2 cellular contexts compared by ENCODE assay signal in the genomic region with DNA sequence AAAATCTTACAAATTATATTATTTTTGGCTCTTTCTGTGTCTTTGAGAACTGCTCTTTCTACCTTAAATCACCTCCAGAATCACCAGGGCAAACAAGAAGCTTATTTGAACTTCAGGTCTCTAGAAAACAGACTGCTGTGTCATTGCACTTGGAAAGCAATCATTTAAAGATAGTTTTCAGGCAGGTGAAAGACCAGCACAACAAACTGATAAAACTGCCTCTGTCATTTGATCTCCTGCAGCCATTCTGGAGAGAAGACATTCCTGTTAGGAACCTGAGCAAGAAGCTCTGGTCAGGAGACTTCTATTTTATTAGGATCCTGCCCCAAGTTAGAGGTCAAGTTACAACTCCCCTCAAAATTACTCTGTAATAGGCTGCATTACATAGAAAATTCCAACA.
TF ChIP-seq lines count a peak whose summit lies in the region.

No MANE protein-coding gene starts in this region.

TF ChIP-seq in SK-N-SH treated with all-trans-retinoic acid at 6 μM for 48 hours, 23 proteins besides CTCF, POLR2A, EP300 and RAD21:
- no peak for TF ChIP-seq ISL1 (CRISPR knock-in tag; IDR thresholded peaks at IDR 0.05)
- TF ChIP-seq OSR1 (CRISPR knock-in tag; IDR thresholded peaks at IDR 0.05), result no peak
- no peak for TF ChIP-seq GLIS3 (CRISPR knock-in tag; IDR thresholded peaks at IDR 0.05)
- TF ChIP-seq ZNF8 (CRISPR knock-in tag; IDR thresholded peaks at IDR 0.05), result no peak
- no peak for TF ChIP-seq CSDC2 (CRISPR knock-in tag; IDR thresholded peaks at IDR 0.05)
- no peak for TF ChIP-seq BACH2 (CRISPR knock-in tag; IDR thresholded peaks at IDR 0.05; ENCODE audit: borderline replicate concordance)
- TF ChIP-seq, protein P1, sequence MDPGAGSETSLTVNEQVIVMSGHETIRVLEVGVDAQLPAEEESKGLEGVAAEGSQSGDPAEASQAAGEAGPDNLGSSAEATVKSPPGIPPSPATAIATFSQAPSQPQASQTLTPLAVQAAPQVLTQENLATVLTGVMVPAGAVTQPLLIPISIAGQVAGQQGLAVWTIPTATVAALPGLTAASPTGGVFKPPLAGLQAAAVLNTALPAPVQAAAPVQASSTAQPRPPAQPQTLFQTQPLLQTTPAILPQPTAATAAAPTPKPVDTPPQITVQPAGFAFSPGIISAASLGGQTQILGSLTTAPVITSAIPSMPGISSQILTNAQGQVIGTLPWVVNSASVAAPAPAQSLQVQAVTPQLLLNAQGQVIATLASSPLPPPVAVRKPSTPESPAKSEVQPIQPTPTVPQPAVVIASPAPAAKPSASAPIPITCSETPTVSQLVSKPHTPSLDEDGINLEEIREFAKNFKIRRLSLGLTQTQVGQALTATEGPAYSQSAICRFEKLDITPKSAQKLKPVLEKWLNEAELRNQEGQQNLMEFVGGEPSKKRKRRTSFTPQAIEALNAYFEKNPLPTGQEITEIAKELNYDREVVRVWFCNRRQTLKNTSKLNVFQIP (CRISPR knock-in tag; IDR thresholded peaks at IDR 0.05; ENCODE audit: borderline replicate concordance, low read depth), result no peak
- TF ChIP-seq TSHZ2 (CRISPR knock-in tag; IDR thresholded peaks at IDR 0.05), result no peak
- no peak for TF ChIP-seq TCF4 (CRISPR knock-in tag; IDR thresholded peaks at IDR 0.05; ENCODE audit: borderline replicate concordance)
- TF ChIP-seq, protein P2, sequence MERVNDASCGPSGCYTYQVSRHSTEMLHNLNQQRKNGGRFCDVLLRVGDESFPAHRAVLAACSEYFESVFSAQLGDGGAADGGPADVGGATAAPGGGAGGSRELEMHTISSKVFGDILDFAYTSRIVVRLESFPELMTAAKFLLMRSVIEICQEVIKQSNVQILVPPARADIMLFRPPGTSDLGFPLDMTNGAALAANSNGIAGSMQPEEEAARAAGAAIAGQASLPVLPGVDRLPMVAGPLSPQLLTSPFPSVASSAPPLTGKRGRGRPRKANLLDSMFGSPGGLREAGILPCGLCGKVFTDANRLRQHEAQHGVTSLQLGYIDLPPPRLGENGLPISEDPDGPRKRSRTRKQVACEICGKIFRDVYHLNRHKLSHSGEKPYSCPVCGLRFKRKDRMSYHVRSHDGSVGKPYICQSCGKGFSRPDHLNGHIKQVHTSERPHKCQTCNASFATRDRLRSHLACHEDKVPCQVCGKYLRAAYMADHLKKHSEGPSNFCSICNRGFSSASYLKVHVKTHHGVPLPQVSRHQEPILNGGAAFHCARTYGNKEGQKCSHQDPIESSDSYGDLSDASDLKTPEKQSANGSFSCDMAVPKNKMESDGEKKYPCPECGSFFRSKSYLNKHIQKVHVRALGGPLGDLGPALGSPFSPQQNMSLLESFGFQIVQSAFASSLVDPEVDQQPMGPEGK (CRISPR knock-in tag; IDR thresholded peaks at IDR 0.05; ENCODE audit: borderline replicate concordance), result no peak
- TF ChIP-seq RARB (CRISPR knock-in tag; IDR thresholded peaks at IDR 0.05), result no peak
- TF ChIP-seq SNAI2 (CRISPR knock-in tag; IDR thresholded peaks at IDR 0.05), result no peak
- TF ChIP-seq ESRRG (CRISPR knock-in tag; IDR thresholded peaks at IDR 0.05), result no peak
TF ChIP-seq in SK-N-SH treated with all-trans-retinoic acid at 6 μM for 48 hours: peak in this region for 0.

TF ChIP-seq in SK-N-SH, 30 proteins besides CTCF, POLR2A, EP300 and RAD21:
- TF ChIP-seq FOXM1 (IDR thresholded peaks at IDR 0.05; ENCODE audit: low read depth), result no peak
- TF ChIP-seq MEF2A (IDR thresholded peaks at IDR 0.05; ENCODE audit: borderline replicate concordance, low read depth), result no peak
- TF ChIP-seq NFIC (IDR thresholded peaks at IDR 0.05; ENCODE audit: borderline replicate concordance), result no peak
- no peak for TF ChIP-seq RCOR1 (IDR thresholded peaks at IDR 0.05; ENCODE audit: low read length)
